10 cellular contexts compared by ENCODE assay signal in the genomic region with DNA sequence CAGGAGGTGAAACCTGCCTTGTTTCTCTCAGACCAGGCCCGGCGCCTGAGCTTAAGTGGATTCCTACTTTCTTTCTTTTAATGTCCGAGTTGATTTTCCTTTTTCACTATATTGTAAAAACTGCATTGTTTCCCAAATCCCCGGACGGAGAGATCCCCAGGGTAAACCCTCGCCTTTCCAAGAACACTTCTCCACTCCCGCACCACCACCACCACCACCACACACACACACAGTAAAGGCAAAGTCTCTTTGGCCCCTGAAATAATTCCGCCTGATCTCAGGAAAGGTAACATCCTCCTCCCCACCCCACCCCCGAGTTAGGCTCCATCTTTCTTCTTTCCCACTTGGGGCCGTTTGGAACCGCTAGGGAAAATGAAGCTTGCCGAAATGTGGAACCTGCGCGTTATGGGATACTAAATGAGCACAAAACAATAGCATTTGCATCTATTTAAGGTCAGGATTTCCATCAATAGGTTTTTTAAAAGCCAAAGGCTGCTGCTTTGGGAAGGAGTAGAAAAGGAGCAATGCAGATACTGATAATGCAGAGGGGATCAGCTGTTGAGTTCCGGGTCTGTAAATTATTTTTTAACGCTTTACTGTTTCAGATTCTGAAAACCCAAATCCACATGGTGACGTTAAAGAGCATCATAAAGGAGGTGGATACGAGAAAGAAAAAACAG. TPM values are rescaled to one million over a fixed set of nuclear protein-coding genes. Genes with fewer than 3 reads are reported as not detected.
DNase-seq lines count a peak whose midpoint lies in the region; ATAC-seq and TF ChIP-seq lines count a peak whose summit lies in the region.
"Had no signal": no experiment of that assay in that cellular context is flagged by ENCODE, and none has a peak within 500 bp of the region (broad histone marks: within the 10 kb centered on the region; RNA-seq: fewer than 3 reads in every experiment).

No MANE protein-coding gene starts in this region.

- H3K4me3 Mint-ChIP-seq in MCF 10A (ENCODE audit: unreplicated experiment), result no peak overlapping the region

- TF ChIP-seq CTCF in breast epithelium (IDR thresholded peaks at IDR 0.05) (no peak), MCF 10A (IDR thresholded peaks at IDR 0.05; ENCODE audit: unreplicated experiment) (no peak), dorsolateral prefrontal cortex (IDR thresholded peaks at IDR 0.05 in 54 of 56, conservative IDR thresholded peaks at IDR 0.05 in 2 of 56; ENCODE audit: low read depth in 1 of 56, partially characterized antibody in 56 of 56) (no peak), transverse colon (IDR thresholded peaks at IDR 0.05) (no peak)

- no peaks in the 10 kb centered on the region for H3K36me3 Mint-ChIP-seq in MCF 10A (ENCODE audit: insufficient read depth, unreplicated experiment)

- H3K27me3 Mint-ChIP-seq in MCF 10A (ENCODE audit: insufficient read depth, unreplicated experiment), result peaks cover 92% of the 10 kb centered on the region

- 22 to 28% methylated on average over 8 to 18 of the region's 18 CpGs for WGBS in transverse colon (ENCODE audit: low coverage in 1 of 2), 2 donors

- no TSS peak for BruUV-seq in MCF 10A (replicated peaks; lab: Mats Ljungman, UMichigan)

- intact Hi-C loops in breast epithelium (cut with DNase I; ENCODE audit: low total_unique reads), result no loop called here
- intact Hi-C loops in MCF 10A (cut with micrococcal nuclease), result no loop called here
- intact Hi-C loops in dorsolateral prefrontal cortex (cut with DNase I), result no loop called here
- intact Hi-C loops in transverse colon (cut with DNase I; ENCODE audit: low total_unique reads), result no loop called here

- H3K4me3 ChIP-seq in breast epithelium, result peak overlapping the region; percentile 48 to 80 (median 52)
- peak overlapping the region in 53 of 59 donors; percentile 25 to 66 (median 50) for H3K4me3 ChIP-seq in dorsolateral prefrontal cortex
- H3K4me3 ChIP-seq in mucosa of rectum (ENCODE audit: low read length in 2 of 2), result peak overlapping the region; percentile 43 to 59
- peak overlapping the region in 3 of 4 donors; percentile 12 to 58 (median 30) for H3K4me3 ChIP-seq in transverse colon

- no peak for ATAC-seq in HG03521 (IDR thresholded peaks at IDR 0.05; ENCODE audit: unreplicated experiment)

- in situ Hi-C loops in transverse colon (cut with MboI; ENCODE audit: low pct_ligation_motif_present in 1 of 4, low pct_unique_long_range_greater_than_20kb in 1 of 4, low sequenced_read_pairs in 3 of 4), result loop anchor here in 1 of 4 donors (25.0 kb wide), 1 partner anchor 471 kb away; no protein-coding TSS in a partner anchor

- no peaks in the 10 kb centered on the region for H3K36me3 ChIP-seq in breast epithelium
- H3K36me3 ChIP-seq in mucosa of rectum (ENCODE audit: control insufficient read depth in 2 of 2, insufficient read depth in 2 of 2, low read length in 2 of 2), result no peaks in the 10 kb centered on the region
- no peaks in the 10 kb centered on the region for H3K36me3 ChIP-seq in transverse colon

- H3K4me1 Mint-ChIP-seq in MCF 10A (ENCODE audit: insufficient read depth, unreplicated experiment), result peaks cover 6% of the 10 kb centered on the region

- POLR2A ChIA-PET in MCF 10A (lab: Yijun Ruan, JAX), result no interaction called here

- no peaks in the 10 kb centered on the region for H3K9me3 ChIP-seq in breast epithelium
- H3K9me3 ChIP-seq in mucosa of rectum (ENCODE audit: control insufficient read depth in 2 of 2, low read length in 2 of 2), result no peaks in the 10 kb centered on the region
- H3K9me3 ChIP-seq in transverse colon, result no peaks in the 10 kb centered on the region

- H3K27me3 ChIP-seq in breast epithelium (peaks cover 3 to 69% of the 10 kb centered on the region in 2 donors), dorsolateral prefrontal cortex (peaks cover 13 to 96% (median 70%) of the 10 kb centered on the region in 45 donors), mucosa of rectum (ENCODE audit: control insufficient read depth in 2 of 2, insufficient read depth in 2 of 2, low read length in 2 of 2) (peaks cover 41 to 48% of the 10 kb centered on the region in 2 donors), transverse colon (peaks cover 97% of the 10 kb centered on the region)

- TF ChIP-seq EP300 in transverse colon (IDR thresholded peaks at IDR 0.05; ENCODE audit: low read depth), result no peak

- no peak for DNase-seq in breast epithelium (ENCODE audit: low spot score in 2 of 2)
- no peak for DNase-seq in MCF 10A (ENCODE audit: unreplicated experiment)
- DNase-seq in dorsolateral prefrontal cortex, result no peak
- no peak for DNase-seq in transverse colon
- no peak for DNase-seq in T-helper 1 cell
- no peak for DNase-seq in amygdala (lab: John Stamatoyannopoulos, UW)
- DNase-seq: kidney glomerular epithelial cell had no signal

- CTCF ChIA-PET in MCF 10A (lab: Yijun Ruan, JAX), result interaction anchor here (0.9 to 1.1 kb wide), 2 partner anchors 19 to 33 kb away, joined by 3 to 4 read pairs; no protein-coding TSS in a partner anchor

- H3K27ac Mint-ChIP-seq in MCF 10A (ENCODE audit: low read depth, unreplicated experiment), result no peak overlapping the region

- no peaks in the 10 kb centered on the region for H3K9me3 Mint-ChIP-seq in MCF 10A (ENCODE audit: unreplicated experiment)

- TF ChIP-seq POLR2A in breast epithelium (IDR thresholded peaks at IDR 0.05) (no peak), transverse colon (IDR thresholded peaks at IDR 0.05) (no peak)

- H3K9ac ChIP-seq in mucosa of rectum (ENCODE audit: low read depth in 1 of 2, low read length in 2 of 2), result peak overlapping the region in 1 of 2 donors; percentile 19

- peak overlapping the region; percentile 65 to 90 for H3K27ac ChIP-seq in breast epithelium
- peak overlapping the region in 6 of 59 donors; percentile 4 to 47 (median 18) for H3K27ac ChIP-seq in dorsolateral prefrontal cortex
- H3K27ac ChIP-seq in mucosa of rectum (ENCODE audit: low read depth in 2 of 2, low read length in 2 of 2), result no peak overlapping the region
- H3K27ac ChIP-seq in transverse colon, result peak overlapping the region; percentile 46 to 70 (median 60)

- peaks cover 0 to 11% of the 10 kb centered on the region in 2 donors for H3K4me1 ChIP-seq in breast epithelium
- peaks cover 0 to 3% of the 10 kb centered on the region in 2 donors for H3K4me1 ChIP-seq in mucosa of rectum (ENCODE audit: control insufficient read depth in 2 of 2, insufficient read depth in 2 of 2, low read length in 2 of 2)
- H3K4me1 ChIP-seq in transverse colon, result peaks cover 0 to 26% (median 18%) of the 10 kb centered on the region in 4 donors

RNA-seq across cellular contexts. Expression of gene HPSE2, which starts 2.5 kb away (rescaled TPM):
- 1 to 10 TPM; 2.7 to 8.0 (median 5.9) TPM for total RNA-seq in breast epithelium
- total RNA-seq in MCF 10A (2022), result not detected in 2 replicates
- 10 to 100 TPM in 53 of 120 experiments, 1 to 10 TPM in 67; 2.2 to 42.1 (median 9.0) TPM for total RNA-seq in dorsolateral prefrontal cortex
- 1 to 10 TPM in 2 of 4 donors, not detected in 2; 2.2 to 3.0 TPM for total RNA-seq in transverse colon
- total RNA-seq: dermis blood vessel endothelial cell had no signal

Comparison
In these comparisons a context has a peak if more than half of its experiments do, and no peak if none do; other contexts are left out.
1. H3K27ac ChIP-seq: peak in breast epithelium (2 of 2) and transverse colon (4 of 4); none in mucosa of rectum (0 of 2).
2. Peak in every context shown above with its lines, with median percentiles within 50 percentile points of each other: H3K4me3 ChIP-seq.